Comparison of ENCODE assay signal across 19 cellular contexts in the genomic region with DNA sequence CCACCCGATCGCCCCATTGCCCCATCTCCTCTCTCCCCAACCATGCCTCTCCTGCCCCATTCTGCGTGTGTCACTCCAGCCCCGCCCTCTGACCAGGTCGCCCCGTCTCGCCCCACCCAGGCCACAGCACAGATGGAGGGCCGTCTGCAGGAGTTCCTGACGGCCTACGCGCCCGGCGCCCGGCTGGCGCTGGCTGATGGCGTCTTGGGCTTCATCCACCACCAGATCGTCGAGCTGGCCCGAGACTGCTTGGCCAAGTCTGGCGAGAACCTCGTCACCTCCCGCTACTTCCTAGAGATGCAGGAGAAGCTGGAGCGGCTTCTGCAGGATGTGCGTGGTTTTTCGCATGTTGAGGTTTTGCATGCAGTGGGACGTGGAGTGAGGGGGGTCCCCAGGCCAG. TPM values are rescaled to one million over a fixed set of nuclear protein-coding genes. Genes with fewer than 3 reads are reported as not detected.
"Had no signal": no experiment of that assay in that cellular context is flagged by ENCODE, and none has a peak within 500 bp of the region (broad histone marks: within the 10 kb centered on the region; RNA-seq: fewer than 3 reads in every experiment).

No MANE protein-coding gene starts in this region.

- DNase-seq: activated CD4-positive, alpha-beta memory T cell treated with anti-CD3 and anti-CD28 coated beads for 36 hours; activated CD4-positive, alpha-beta T cell treated with anti-CD3 and anti-CD28 coated beads for 36 hours; activated CD8-positive, alpha-beta memory T cell treated with anti-CD3 and anti-CD28 coated beads, Interleukin-2, amount 50 U/mL, for 4 hours; activated T-cell treated with anti-CD3 and anti-CD28 coated beads, Interleukin-2, amount 50 U/mL, for 72 hours; aorta; cerebellar nuclear complex; erythroblast; hypothalamus; midbrain; pancreas; retina; stimulated activated CD4-positive, alpha-beta T cell treated with anti-CD3 and anti-CD28 coated beads, Interleukin-2, amount 100 ng/mL, for 48 hours; tibial artery had no signal

- H2AFZ ChIP-seq: neural progenitor cell had no signal

- H3K27ac Mint-ChIP-seq: activated CD4-positive, alpha-beta memory T cell treated with anti-CD3 and anti-CD28 coated beads for 36 hours; activated CD4-positive, alpha-beta T cell treated with anti-CD3 and anti-CD28 coated beads for 36 hours; activated T-cell treated with anti-CD3 and anti-CD28 coated beads, Interleukin-2, amount 50 U/mL, for 72 hours; neural progenitor cell; T-helper 1 cell treated with Interleukin-12 subunit alpha and Interleukin-12 subunit beta and Interleukin-4 antibody, amounts not matched to agents 30 μg/mL and 1 μg/mL, for 36 hours had no signal

- ATAC-seq: activated CD4-positive, alpha-beta T cell treated with anti-CD3 and anti-CD28 coated beads for 36 hours; activated T-cell treated with anti-CD3 and anti-CD28 coated beads, Interleukin-2, amount 50 U/mL, for 72 hours; pancreas; stimulated activated memory B cell treated with anti-CD40 and anti-IgM and Interleukin-4, amounts not matched to agents 10 μg/mL and 1 μg/mL and 100 μg/mL, for 72 hours had no signal

- H3K27me3 ChIP-seq: neural progenitor cell, pancreas, tibial artery had no signal

- H3K27ac ChIP-seq: neural progenitor cell, pancreas, tibial artery had no signal

- H3K4me2 ChIP-seq: neural progenitor cell had no signal

- H3K4me1 ChIP-seq: neural progenitor cell had no signal

- H3K36me3 ChIP-seq: neural progenitor cell had no signal

- H3K27me3 Mint-ChIP-seq: activated CD4-positive, alpha-beta memory T cell treated with anti-CD3 and anti-CD28 coated beads for 36 hours; activated CD4-positive, alpha-beta T cell treated with anti-CD3 and anti-CD28 coated beads for 36 hours; stimulated activated memory B cell treated with anti-CD40 and anti-IgM and Interleukin-4, amounts not matched to agents 10 μg/mL and 1 μg/mL and 100 μg/mL, for 72 hours had no signal

- H3K4me3 Mint-ChIP-seq: activated CD4-positive, alpha-beta memory T cell treated with anti-CD3 and anti-CD28 coated beads for 36 hours; activated CD4-positive, alpha-beta T cell treated with anti-CD3 and anti-CD28 coated beads for 36 hours; activated T-cell treated with anti-CD3 and anti-CD28 coated beads, Interleukin-2, amount 50 U/mL, for 72 hours; neural progenitor cell; stimulated activated memory B cell treated with anti-CD40 and anti-IgM and Interleukin-4, amounts not matched to agents 10 μg/mL and 1 μg/mL and 100 μg/mL, for 72 hours; T-helper 1 cell treated with Interleukin-12 subunit alpha and Interleukin-12 subunit beta and Interleukin-4 antibody, amounts not matched to agents 30 μg/mL and 1 μg/mL, for 36 hours had no signal

- H3K4me3 ChIP-seq: lung, neural progenitor cell, pancreas, tibial artery had no signal

- H3K9me3 ChIP-seq: pancreas, tibial artery had no signal

- H3K9me3 Mint-ChIP-seq: activated CD4-positive, alpha-beta memory T cell treated with anti-CD3 and anti-CD28 coated beads for 36 hours; activated T-cell treated with anti-CD3 and anti-CD28 coated beads, Interleukin-2, amount 50 U/mL, for 72 hours; neural progenitor cell; stimulated activated memory B cell treated with anti-CD40 and anti-IgM and Interleukin-4, amounts not matched to agents 10 μg/mL and 1 μg/mL and 100 μg/mL, for 72 hours; T-helper 1 cell treated with Interleukin-12 subunit alpha and Interleukin-12 subunit beta and Interleukin-4 antibody, amounts not matched to agents 30 μg/mL and 1 μg/mL, for 36 hours had no signal

RNA-seq across cellular contexts. Expression of a gene that starts 37.1 kb away (rescaled TPM):
- total RNA-seq: kidney epithelial cell, myocyte had no signal
